Comparison of ENCODE assay signal across 33 cellular contexts in genomic region chr9:136953771-136954269, GRCh38. TPM values are rescaled to one million over a fixed set of nuclear protein-coding genes. Genes with fewer than 3 reads are reported as not detected.
"Had no signal": no experiment of that assay in that cellular context is flagged by ENCODE, and none has a peak within 500 bp of the region (broad histone marks: within the 10 kb centered on the region; RNA-seq: fewer than 3 reads in every experiment).

No MANE protein-coding gene starts in this region.

- H3K27me3 Mint-ChIP-seq: activated CD4-positive, alpha-beta memory T cell treated with anti-CD3 and anti-CD28 coated beads, Interleukin-2, amount 10 ng/mL, durations not matched to agents 7 days and 5 days; activated CD8-positive, alpha-beta memory T cell treated with anti-CD3 and anti-CD28 coated beads, Interleukin-2, amount 10 ng/mL, durations not matched to agents 7 days and 5 days; activated naive CD8-positive, alpha-beta T cell; activated naive CD8-positive, alpha-beta T cell treated with anti-CD3 and anti-CD28 coated beads, Interleukin-2, amount 50 U/mL, for 24 hours; brain had no signal

- H3K36me3 ChIP-seq: SJCRH30, WERI-Rb-1 had no signal

- FAIRE-seq: bronchial epithelial cell had no signal

- H3K4me2 ChIP-seq: KMS-11 had no signal

- H3K9me3 ChIP-seq: SJCRH30 had no signal

- DNase-seq: activated CD4-positive, alpha-beta memory T cell treated with anti-CD3 and anti-CD28 coated beads, Interleukin-2, amount 10 ng/mL, durations not matched to agents 7 days and 5 days; activated CD4-positive, alpha-beta T cell treated with anti-CD3 and anti-CD28 coated beads for 1 hour; activated CD4-positive, alpha-beta T cell treated with anti-CD3 and anti-CD28 coated beads for 48 hours; activated CD4-positive, CD25-positive, alpha-beta regulatory T cell; activated CD8-positive, alpha-beta memory T cell treated with anti-CD3 and anti-CD28 coated beads for 24 hours; activated CD8-positive, alpha-beta memory T cell treated with anti-CD3 and anti-CD28 coated beads, Interleukin-2, amount 10 ng/mL, durations not matched to agents 7 days and 5 days; activated CD8-positive, alpha-beta memory T cell treated with anti-CD3 and anti-CD28 coated beads, Interleukin-2, amount 50 U/mL, for 48 hours; activated effector memory CD4-positive, alpha-beta T cell treated with Interleukin-2 at 50 U/mL for 16 hours; activated naive CD4-positive, alpha-beta T cell treated with anti-CD3 and anti-CD28 coated beads, Interleukin-2, amount 10 ng/mL, durations not matched to agents 7 days and 5 days; activated naive CD8-positive, alpha-beta T cell treated with anti-CD3 and anti-CD28 coated beads, Interleukin-2, amount 50 U/mL, for 24 hours; activated T-cell treated with anti-CD3 and anti-CD28 coated beads, Interleukin-2, amount 50 U/mL, for 48 hours; anterior cingulate cortex; MM.1S; MV-4-11; NCI-H1092; NCI-H1436 treated with DMSO at 0.1 percent for 48 hours; NCI-H1694 treated with DMSO at 0.1 percent for 48 hours; NCI-H2029; NCI-H345; NCI-H524 treated with DMSO at 0.1 percent for 48 hours; OCI-M1; SHP77; T1000; WERI-Rb-1 had no signal

- H3K36me3 Mint-ChIP-seq: activated naive CD4-positive, alpha-beta T cell treated with anti-CD3 and anti-CD28 coated beads, Interleukin-2, amount 10 ng/mL, durations not matched to agents 7 days and 5 days; activated naive CD8-positive, alpha-beta T cell; brain had no signal

- H3K4me1 ChIP-seq: SJCRH30 had no signal

- H3K9ac ChIP-seq: KMS-11 had no signal

- H3K4me3 Mint-ChIP-seq: activated CD4-positive, alpha-beta memory T cell treated with anti-CD3 and anti-CD28 coated beads, Interleukin-2, amount 10 ng/mL, durations not matched to agents 7 days and 5 days; activated CD8-positive, alpha-beta memory T cell treated with anti-CD3 and anti-CD28 coated beads, Interleukin-2, amount 10 ng/mL, durations not matched to agents 7 days and 5 days; activated naive CD4-positive, alpha-beta T cell treated with anti-CD3 and anti-CD28 coated beads, Interleukin-2, amount 10 ng/mL, durations not matched to agents 7 days and 5 days; activated naive CD8-positive, alpha-beta T cell; activated naive CD8-positive, alpha-beta T cell treated with anti-CD3 and anti-CD28 coated beads, Interleukin-2, amount 50 U/mL, for 24 hours; brain had no signal

- ATAC-seq: activated CD8-positive, alpha-beta memory T cell treated with anti-CD3 and anti-CD28 coated beads, Interleukin-2, amount 10 ng/mL, durations not matched to agents 7 days and 5 days; activated naive CD8-positive, alpha-beta T cell treated with anti-CD3 and anti-CD28 coated beads, Interleukin-2, amount 50 U/mL, for 24 hours had no signal

- H3K27ac ChIP-seq: KMS-11, SJCRH30, SK-N-MC, WERI-Rb-1 had no signal

- H3K4me3 ChIP-seq: SJCRH30, SK-N-MC had no signal

- H3K27ac Mint-ChIP-seq: activated CD4-positive, alpha-beta memory T cell treated with anti-CD3 and anti-CD28 coated beads, Interleukin-2, amount 10 ng/mL, durations not matched to agents 7 days and 5 days; activated CD8-positive, alpha-beta memory T cell treated with anti-CD3 and anti-CD28 coated beads, Interleukin-2, amount 10 ng/mL, durations not matched to agents 7 days and 5 days; activated naive CD4-positive, alpha-beta T cell treated with anti-CD3 and anti-CD28 coated beads, Interleukin-2, amount 10 ng/mL, durations not matched to agents 7 days and 5 days; activated naive CD8-positive, alpha-beta T cell; activated naive CD8-positive, alpha-beta T cell treated with anti-CD3 and anti-CD28 coated beads, Interleukin-2, amount 50 U/mL, for 24 hours; brain had no signal

RNA-seq across cellular contexts. Expression of gene LCN12, which starts 1.7 kb away (rescaled TPM):
- total RNA-seq: bronchial epithelial cell, LHCN-M2, SJCRH30 had no signal

RNA-seq across cellular contexts. Expression of gene C8G, which starts 8.8 kb away (rescaled TPM):
- total RNA-seq: LHCN-M2, NCI-H460, SJCRH30 had no signal

RNA-seq across cellular contexts. Expression of gene PTGDS, which starts 23.5 kb away (rescaled TPM):
- total RNA-seq: NCI-H460, SJCRH30 had no signal

RNA-seq across cellular contexts. Expression of gene LCNL1, which starts 29.0 kb away (rescaled TPM):
- total RNA-seq: bronchial epithelial cell; NCI-H460; SJCRH30; T-helper 1 cell treated with Interleukin-12 subunit alpha and Interleukin-12 subunit beta and Interleukin-4 antibody, amounts not matched to agents 30 ng/mL and 1 ng/mL, for 36 hours had no signal
